ENCODE assay signal across 14 cellular contexts in genomic region chr20:58610811-58611210, GRCh38. TPM values are rescaled to one million over a fixed set of nuclear protein-coding genes. Genes with fewer than 3 reads are reported as not detected.
DNase-seq lines count a peak whose midpoint lies in the region; ATAC-seq and TF ChIP-seq lines count a peak whose summit lies in the region.
"Had no signal": no experiment of that assay in that cellular context is flagged by ENCODE, and none has a peak within 500 bp of the region (broad histone marks: within the 10 kb centered on the region; RNA-seq: fewer than 3 reads in every experiment).

No MANE protein-coding gene starts in this region.

- no peaks in the 10 kb centered on the region for H4K20me1 ChIP-seq in PC-3 (ENCODE audit: low read length)
- no peaks in the 10 kb centered on the region for H4K20me1 ChIP-seq in smooth muscle cell (ENCODE audit: low read depth)
- H4K20me1 ChIP-seq in SK-N-SH (ENCODE audit: insufficient read depth) = no peaks in the 10 kb centered on the region

- H3F3A ChIP-seq in PC-3 (ENCODE audit: low read length, unreplicated experiment) = no peaks in the 10 kb centered on the region
- no peaks in the 10 kb centered on the region for H3F3A ChIP-seq in smooth muscle cell (ENCODE audit: low read depth)
- no peaks in the 10 kb centered on the region for H3F3A ChIP-seq in SK-N-SH (replicated peaks; ENCODE audit: insufficient read depth)

- no peaks in the 10 kb centered on the region for H3K79me2 ChIP-seq in PC-3 (ENCODE audit: low read length)
- H3K79me2 ChIP-seq in smooth muscle cell (ENCODE audit: low read depth) = no peaks in the 10 kb centered on the region
- no peaks in the 10 kb centered on the region for H3K79me2 ChIP-seq in SK-N-SH (ENCODE audit: insufficient read depth)

- H3K27me3 ChIP-seq in PC-3 (ENCODE audit: low read length) = no peaks in the 10 kb centered on the region
- H3K27me3 ChIP-seq in smooth muscle cell (ENCODE audit: low read depth) = no peaks in the 10 kb centered on the region
- no peaks in the 10 kb centered on the region for H3K27me3 ChIP-seq in suprapubic skin
- no peaks in the 10 kb centered on the region for H3K27me3 ChIP-seq in SK-N-SH (ENCODE audit: insufficient read depth)
- H3K27me3 ChIP-seq: BE2C had no signal

- no peak overlapping the region for H3K4me3 Mint-ChIP-seq in chondrocyte (ENCODE audit: unreplicated experiment)
- H3K4me3 Mint-ChIP-seq: CD4-positive, alpha-beta T cell; GM23338; HFFc6 had no signal

- H2AFZ ChIP-seq in PC-3 (ENCODE audit: low read length) (0 out of 2 replicates have a peak overlapping the region, but pooled peaks have one; percentile 28), smooth muscle cell (ENCODE audit: low read depth) (no peak overlapping the region), SK-N-SH (ENCODE audit: low read depth) (no peak overlapping the region)
- H2AFZ ChIP-seq: GM23338 had no signal

- H3K4me1 Mint-ChIP-seq in chondrocyte (ENCODE audit: low read depth) = peaks cover 31% of the 10 kb centered on the region
- H3K4me1 Mint-ChIP-seq: GM23338 had no signal

- BruUV-seq in PC-3 (replicated peaks; lab: Mats Ljungman, UMichigan) = no TSS peak

- H3K27me3 Mint-ChIP-seq in chondrocyte (ENCODE audit: low read depth) = no peaks in the 10 kb centered on the region
- H3K27me3 Mint-ChIP-seq: CD4-positive, alpha-beta T cell had no signal

- intact Hi-C loops in PC-3 (cut with micrococcal nuclease) = no loop called here

- H3K36me3 Mint-ChIP-seq in chondrocyte (ENCODE audit: low read depth) = no peaks in the 10 kb centered on the region

- H3K36me3 ChIP-seq in PC-3 (ENCODE audit: low read depth, low read length) (no peaks in the 10 kb centered on the region), smooth muscle cell (ENCODE audit: low read depth) (no peaks in the 10 kb centered on the region), suprapubic skin (no peaks in the 10 kb centered on the region), SK-N-SH (replicated peaks in 1 of 2; ENCODE audit: control insufficient read depth in 1 of 2, insufficient read depth in 2 of 2, low read length in 1 of 2) (no peaks in the 10 kb centered on the region)
- H3K36me3 ChIP-seq: BE2C had no signal

- no peak for TF ChIP-seq POLR2A in suprapubic skin (IDR thresholded peaks at IDR 0.05)

- H3K27ac ChIP-seq in PC-3 (ENCODE audit: low read length) = peak overlapping the region; percentile 83
- H3K27ac ChIP-seq in smooth muscle cell (ENCODE audit: low read depth) = peak overlapping the region; percentile 71
- no peak overlapping the region for H3K27ac ChIP-seq in suprapubic skin
- H3K27ac ChIP-seq in SK-N-SH (ENCODE audit: low read depth in 2 of 2, low read length in 1 of 2) = no peak overlapping the region

- peaks cover 34% of the 10 kb centered on the region for H3K4me1 ChIP-seq in PC-3 (ENCODE audit: insufficient read depth, low read length)
- no peaks in the 10 kb centered on the region for H3K4me1 ChIP-seq in smooth muscle cell (ENCODE audit: low read depth)
- peaks cover 15% of the 10 kb centered on the region for H3K4me1 ChIP-seq in suprapubic skin
- H3K4me1 ChIP-seq in SK-N-SH (ENCODE audit: control insufficient read depth in 1 of 2, insufficient read depth in 2 of 2, low read depth in 1 of 2, low read length in 1 of 2) = peaks cover 0 to 20% of the 10 kb centered on the region in 2 experiments; a peak in 2 of 4 replicates
- H3K4me1 ChIP-seq: BE2C had no signal

- H3K9me3 Mint-ChIP-seq in chondrocyte (ENCODE audit: low read depth) = no peaks in the 10 kb centered on the region
- H3K9me3 Mint-ChIP-seq: CD4-positive, alpha-beta T cell; HFFc6 had no signal

- no peak for TF ChIP-seq CTCF in PC-3 (conservative IDR thresholded peaks at IDR 0.05; ENCODE audit: low read depth, low read length)
- TF ChIP-seq CTCF in chondrocyte (IDR thresholded peaks at IDR 0.05) = no peak
- TF ChIP-seq CTCF in smooth muscle cell (IDR thresholded peaks at IDR 0.05; ENCODE audit: borderline replicate concordance, insufficient read depth, poor library complexity, severe bottlenecking) = no peak
- no peak for TF ChIP-seq CTCF in suprapubic skin (IDR thresholded peaks at IDR 0.05)
- no peak for TF ChIP-seq CTCF in SK-N-SH (IDR thresholded peaks at IDR 0.05)

- TF ChIP-seq RAD21 in SK-N-SH (IDR thresholded peaks at IDR 0.05; ENCODE audit: low read length) = no peak

- H3K4me2 ChIP-seq in PC-3 (ENCODE audit: low read length) (peak overlapping the region; percentile 69), smooth muscle cell (no peak overlapping the region), SK-N-SH (no peak overlapping the region)
- H3K4me2 ChIP-seq: GM23338 had no signal

- 89% methylated on average over 10 of the region's 10 CpGs for WGBS in smooth muscle cell (ENCODE audit: low lambda C conversion rate)
- WGBS in suprapubic skin = 89% methylated on average over 10 of the region's 10 CpGs
- WGBS in SK-N-SH (ENCODE audit: low lambda C conversion rate) = 91% methylated on average over 10 of the region's 10 CpGs

- POLR2A ChIA-PET in PC-3 (lab: Charles Lee; ENCODE audit: unreplicated experiment) = no interaction called here
- POLR2A ChIA-PET in SK-N-SH (lab: Yijun Ruan, JAX) = interaction anchor here (1.4 kb wide), 1 partner anchor 11 kb away, joined by 3 read pairs; no protein-coding TSS in a partner anchor

- no peaks in the 10 kb centered on the region for H3K9me2 ChIP-seq in PC-3 (replicated peaks; ENCODE audit: low read length)
- H3K9me2 ChIP-seq in SK-N-SH = no peaks in the 10 kb centered on the region

- DNase-seq in PC-3 (no peak), chondrocyte (ENCODE audit: low spot score) (peak; percentile 70), smooth muscle cell (lab: John Stamatoyannopoulos, UW; ENCODE audit: unreplicated experiment) (no peak), NCI-H1694 (lab: John Stamatoyannopoulos, UW) (no peak), suprapubic skin (ENCODE audit: low spot score in 2 of 2) (no peak), SK-N-SH (no peak)
- DNase-seq: ACHN; BE2C; CD4-positive, alpha-beta T cell; HFFc6 had no signal

- ATAC-seq in PC-3 (no peak), GM18870 (IDR thresholded peaks at IDR 0.05; ENCODE audit: unreplicated experiment) (no peak)
- ATAC-seq: GM23338, HCT116 had no signal

- H3K4me3 ChIP-seq in PC-3 (ENCODE audit: low read length) = no peak overlapping the region
- no peak overlapping the region for H3K4me3 ChIP-seq in smooth muscle cell
- no peak overlapping the region for H3K4me3 ChIP-seq in suprapubic skin
- H3K4me3 ChIP-seq in SK-N-SH (ENCODE audit: low read depth in 2 of 2, low read length in 1 of 2) = no peak overlapping the region
- H3K4me3 ChIP-seq: GM23338 had no signal

- no peak overlapping the region for H3K27ac Mint-ChIP-seq in chondrocyte (ENCODE audit: unreplicated experiment)
- H3K27ac Mint-ChIP-seq: CD4-positive, alpha-beta T cell; GM23338; HFFc6 had no signal

- no peaks in the 10 kb centered on the region for H3K9me3 ChIP-seq in PC-3 (ENCODE audit: low read length)
- H3K9me3 ChIP-seq in smooth muscle cell (replicated peaks; ENCODE audit: low read depth) = no peaks in the 10 kb centered on the region
- H3K9me3 ChIP-seq in suprapubic skin = no peaks in the 10 kb centered on the region
- no peaks in the 10 kb centered on the region for H3K9me3 ChIP-seq in SK-N-SH
- H3K9me3 ChIP-seq: BE2C, Caco-2 had no signal

- TF ChIP-seq EP300 in suprapubic skin (IDR thresholded peaks at IDR 0.05) (no peak), SK-N-SH (IDR thresholded peaks at IDR 0.05; ENCODE audit: borderline replicate concordance in 1 of 2, low read depth in 1 of 2, low read length in 1 of 2) (no peak)

- H3K9ac ChIP-seq in PC-3 (ENCODE audit: low read length) (peak overlapping the region; percentile 28; the same call in 1 of the 2 replicates), smooth muscle cell (ENCODE audit: low read depth) (peak overlapping the region; percentile 34), SK-N-SH (no peak overlapping the region)

- CTCF ChIA-PET in PC-3 (lab: Charles Lee) = no interaction called here
- CTCF ChIA-PET in SK-N-SH (lab: Yijun Ruan, JAX) = interaction anchor here (1.2 kb wide), 1 partner anchor 18 kb away, joined by 3 read pairs; no protein-coding TSS in a partner anchor

TF ChIP-seq in SK-N-SH, 30 proteins besides CTCF, POLR2A, EP300 and RAD21:
- no peak for TF ChIP-seq GATA2 (CRISPR knock-in tag; IDR thresholded peaks at IDR 0.05)
- no peak for TF ChIP-seq MEF2A (IDR thresholded peaks at IDR 0.05; ENCODE audit: borderline replicate concordance, low read depth)
- no peak for TF ChIP-seq RCOR1 (IDR thresholded peaks at IDR 0.05; ENCODE audit: low read length)

RNA-seq across cellular contexts. Expression of gene STX16, which starts 40.3 kb away (rescaled TPM):
- total RNA-seq in PC-3 (2014; rRNA removed) (44.2 and 47.1 TPM in 2 replicates), chondrocyte (44.5 to 58.1 TPM (median 50.4 TPM) in 3 replicates), smooth muscle cell (31.3 and 35.8 TPM in 2 replicates), suprapubic skin (100 to 1,000 TPM in 1 of 4 donors, 10 to 100 TPM in 3; 35.6 to 138 (median 50.9) TPM)
- polyA plus RNA-seq in smooth muscle cell (22.5 and 38.0 TPM in 2 replicates), SK-N-SH (2012; rRNA removed) (63.8 and 90.9 TPM in 2 replicates)
- 54.0 and 56.0 TPM in 2 replicates for polyA plus RNA-seq in SK-N-SH (2012; cell fraction: cytosol; rRNA removed)
- polyA plus RNA-seq in SK-N-SH (2012; cell fraction: nucleus; rRNA removed) = 199 and 277 TPM in 2 replicates

Comparison
In these comparisons a context has a peak if more than half of its experiments do, and no peak if none do; other contexts are left out.
1. H3K27ac ChIP-seq: peak in PC-3 (single experiment) and smooth muscle cell (single experiment); none in suprapubic skin (single experiment) and SK-N-SH (0 of 2).